ENCODE assay signal across 1 cellular context in genomic region chr13:75478659-75479058, GRCh38.
TF ChIP-seq lines count a peak whose summit lies in the region.

No MANE protein-coding gene starts in this region.

TF ChIP-seq in HepG2, 621 proteins besides CTCF, POLR2A, EP300 and RAD21 (continued from another document and continues in another):
- TF ChIP-seq, protein P1, sequence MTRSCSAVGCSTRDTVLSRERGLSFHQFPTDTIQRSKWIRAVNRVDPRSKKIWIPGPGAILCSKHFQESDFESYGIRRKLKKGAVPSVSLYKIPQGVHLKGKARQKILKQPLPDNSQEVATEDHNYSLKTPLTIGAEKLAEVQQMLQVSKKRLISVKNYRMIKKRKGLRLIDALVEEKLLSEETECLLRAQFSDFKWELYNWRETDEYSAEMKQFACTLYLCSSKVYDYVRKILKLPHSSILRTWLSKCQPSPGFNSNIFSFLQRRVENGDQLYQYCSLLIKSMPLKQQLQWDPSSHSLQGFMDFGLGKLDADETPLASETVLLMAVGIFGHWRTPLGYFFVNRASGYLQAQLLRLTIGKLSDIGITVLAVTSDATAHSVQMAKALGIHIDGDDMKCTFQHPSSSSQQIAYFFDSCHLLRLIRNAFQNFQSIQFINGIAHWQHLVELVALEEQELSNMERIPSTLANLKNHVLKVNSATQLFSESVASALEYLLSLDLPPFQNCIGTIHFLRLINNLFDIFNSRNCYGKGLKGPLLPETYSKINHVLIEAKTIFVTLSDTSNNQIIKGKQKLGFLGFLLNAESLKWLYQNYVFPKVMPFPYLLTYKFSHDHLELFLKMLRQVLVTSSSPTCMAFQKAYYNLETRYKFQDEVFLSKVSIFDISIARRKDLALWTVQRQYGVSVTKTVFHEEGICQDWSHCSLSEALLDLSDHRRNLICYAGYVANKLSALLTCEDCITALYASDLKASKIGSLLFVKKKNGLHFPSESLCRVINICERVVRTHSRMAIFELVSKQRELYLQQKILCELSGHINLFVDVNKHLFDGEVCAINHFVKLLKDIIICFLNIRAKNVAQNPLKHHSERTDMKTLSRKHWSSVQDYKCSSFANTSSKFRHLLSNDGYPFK (CRISPR knock-in tag; IDR thresholded peaks at IDR 0.05; ENCODE audit: borderline replicate concordance), result no peak
- TF ChIP-seq HHEX (CRISPR knock-in tag; IDR thresholded peaks at IDR 0.05), result peak; percentile 86
- TF ChIP-seq ZNF264 (CRISPR knock-in tag; IDR thresholded peaks at IDR 0.05), result no peak
- TF ChIP-seq MZF1 (CRISPR knock-in tag; IDR thresholded peaks at IDR 0.05; ENCODE audit: borderline replicate concordance), result no peak
- 0 out of 2 replicates have a peak, but pooled peaks have one; percentile 25 for TF ChIP-seq MIXL1 (CRISPR knock-in tag; IDR thresholded peaks at IDR 0.05)
- TF ChIP-seq KDM2A (CRISPR knock-in tag; IDR thresholded peaks at IDR 0.05; ENCODE audit: borderline replicate concordance, low read depth), result no peak
- peak; percentile 84 for TF ChIP-seq FOXA3 (CRISPR knock-in tag; IDR thresholded peaks at IDR 0.05)
- peak; percentile 83 for TF ChIP-seq ISL2 (CRISPR knock-in tag; IDR thresholded peaks at IDR 0.05)
- no peak for TF ChIP-seq REPIN1 (CRISPR knock-in tag; IDR thresholded peaks at IDR 0.05; ENCODE audit: borderline replicate concordance, low read depth)
- TF ChIP-seq ETV5 (CRISPR knock-in tag; IDR thresholded peaks at IDR 0.05; ENCODE audit: borderline replicate concordance), result peak; percentile 20; the same call in 1 of the 2 replicates
- TF ChIP-seq ZNF616 (CRISPR knock-in tag; IDR thresholded peaks at IDR 0.05; ENCODE audit: low read depth), result no peak
- TF ChIP-seq TBX2 (CRISPR knock-in tag; IDR thresholded peaks at IDR 0.05; ENCODE audit: borderline replicate concordance), result peak; percentile 78
- no peak; the same call in 1 of the 2 replicates for TF ChIP-seq JDP2 (CRISPR knock-in tag; IDR thresholded peaks at IDR 0.05; ENCODE audit: borderline replicate concordance)
- peak; percentile 76 for TF ChIP-seq RARA (CRISPR knock-in tag; IDR thresholded peaks at IDR 0.05)
- TF ChIP-seq ZNF333 (CRISPR knock-in tag; IDR thresholded peaks at IDR 0.05; ENCODE audit: borderline replicate concordance), result no peak
- TF ChIP-seq MYPOP (CRISPR knock-in tag; IDR thresholded peaks at IDR 0.05), result peak; percentile 55; the same call in 1 of the 2 replicates
- TF ChIP-seq KAT8 (CRISPR knock-in tag; IDR thresholded peaks at IDR 0.05), result 0 out of 2 replicates have a peak, but pooled peaks have one; percentile 28
- TF ChIP-seq NFYC (CRISPR knock-in tag; IDR thresholded peaks at IDR 0.05), result no peak
- TF ChIP-seq, protein P2, sequence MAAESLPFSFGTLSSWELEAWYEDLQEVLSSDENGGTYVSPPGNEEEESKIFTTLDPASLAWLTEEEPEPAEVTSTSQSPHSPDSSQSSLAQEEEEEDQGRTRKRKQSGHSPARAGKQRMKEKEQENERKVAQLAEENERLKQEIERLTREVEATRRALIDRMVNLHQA (CRISPR knock-in tag; IDR thresholded peaks at IDR 0.05), result no peak
- TF ChIP-seq EED (CRISPR knock-in tag; IDR thresholded peaks at IDR 0.05), result no peak
- no peak for TF ChIP-seq ZNF550 (CRISPR knock-in tag; IDR thresholded peaks at IDR 0.05; ENCODE audit: borderline replicate concordance)
- no peak for TF ChIP-seq HMGA1 (CRISPR knock-in tag; conservative IDR thresholded peaks at IDR 0.05)
- no peak for TF ChIP-seq TCF12 (IDR thresholded peaks at IDR 0.05)
- no peak for TF ChIP-seq TCF12 (CRISPR knock-in tag; IDR thresholded peaks at IDR 0.05)
- TF ChIP-seq SMYD3 (CRISPR knock-in tag; IDR thresholded peaks at IDR 0.05), result no peak
- no peak for TF ChIP-seq CHD4 (IDR thresholded peaks at IDR 0.05; ENCODE audit: borderline replicate concordance, low read length)
- no peak for TF ChIP-seq TAF15 (IDR thresholded peaks at IDR 0.05; ENCODE audit: low read depth, low read length, poor library complexity, severe bottlenecking)
- no peak for TF ChIP-seq ZNF713 (CRISPR knock-in tag; IDR thresholded peaks at IDR 0.05)
- TF ChIP-seq SOX13 (IDR thresholded peaks at IDR 0.05), result 0 out of 2 replicates have a peak, but pooled peaks have one; percentile 57
- peak in 1 of 2 experiments; percentile 90; a peak in 2 of 4 replicates for TF ChIP-seq SOX13 (CRISPR knock-in tag; conservative IDR thresholded peaks at IDR 0.05 in 1 of 2, IDR thresholded peaks at IDR 0.05 in 1 of 2)
- 0 out of 2 replicates have a peak, but pooled peaks have one; percentile 28 for TF ChIP-seq RERE (CRISPR knock-in tag; IDR thresholded peaks at IDR 0.05; ENCODE audit: low read depth)
- no peak for TF ChIP-seq GPBP1L1 (CRISPR knock-in tag; IDR thresholded peaks at IDR 0.05)
- TF ChIP-seq SP5 (CRISPR knock-in tag; IDR thresholded peaks at IDR 0.05; ENCODE audit: borderline replicate concordance, low read depth), result peak; percentile 29; the same call in 1 of the 2 replicates
- TF ChIP-seq FOXJ3 (CRISPR knock-in tag; IDR thresholded peaks at IDR 0.05; ENCODE audit: borderline replicate concordance), result peak; percentile 59; the same call in 1 of the 2 replicates
- TF ChIP-seq HES4 (CRISPR knock-in tag; IDR thresholded peaks at IDR 0.05; ENCODE audit: borderline replicate concordance), result no peak
- TF ChIP-seq ZZZ3 (CRISPR knock-in tag; IDR thresholded peaks at IDR 0.05; ENCODE audit: borderline replicate concordance), result no peak
- TF ChIP-seq CCDC6 (CRISPR knock-in tag; IDR thresholded peaks at IDR 0.05), result no peak
- TF ChIP-seq TCF7 (IDR thresholded peaks at IDR 0.05; ENCODE audit: low read depth), result peak; percentile 96
- 0 out of 2 replicates have a peak, but pooled peaks have one; percentile 38 for TF ChIP-seq POGZ (CRISPR knock-in tag; IDR thresholded peaks at IDR 0.05)
- TF ChIP-seq ZNF570 (CRISPR knock-in tag; IDR thresholded peaks at IDR 0.05; ENCODE audit: borderline replicate concordance), result no peak
- no peak for TF ChIP-seq SAFB2 (CRISPR knock-in tag; IDR thresholded peaks at IDR 0.05; ENCODE audit: borderline replicate concordance, low read depth)
- TF ChIP-seq, protein P3, sequence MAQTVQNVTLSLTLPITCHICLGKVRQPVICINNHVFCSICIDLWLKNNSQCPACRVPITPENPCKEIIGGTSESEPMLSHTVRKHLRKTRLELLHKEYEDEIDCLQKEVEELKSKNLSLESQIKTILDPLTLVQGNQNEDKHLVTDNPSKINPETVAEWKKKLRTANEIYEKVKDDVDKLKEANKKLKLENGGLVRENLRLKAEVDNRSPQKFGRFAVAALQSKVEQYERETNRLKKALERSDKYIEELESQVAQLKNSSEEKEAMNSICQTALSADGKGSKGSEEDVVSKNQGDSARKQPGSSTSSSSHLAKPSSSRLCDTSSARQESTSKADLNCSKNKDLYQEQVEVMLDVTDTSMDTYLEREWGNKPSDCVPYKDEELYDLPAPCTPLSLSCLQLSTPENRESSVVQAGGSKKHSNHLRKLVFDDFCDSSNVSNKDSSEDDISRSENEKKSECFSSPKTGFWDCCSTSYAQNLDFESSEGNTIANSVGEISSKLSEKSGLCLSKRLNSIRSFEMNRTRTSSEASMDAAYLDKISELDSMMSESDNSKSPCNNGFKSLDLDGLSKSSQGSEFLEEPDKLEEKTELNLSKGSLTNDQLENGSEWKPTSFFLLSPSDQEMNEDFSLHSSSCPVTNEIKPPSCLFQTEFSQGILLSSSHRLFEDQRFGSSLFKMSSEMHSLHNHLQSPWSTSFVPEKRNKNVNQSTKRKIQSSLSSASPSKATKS (CRISPR knock-in tag; IDR thresholded peaks at IDR 0.05), result no peak
- TF ChIP-seq ARID5B (CRISPR knock-in tag; IDR thresholded peaks at IDR 0.05), result peak; percentile 89
- no peak for TF ChIP-seq MXI1 (IDR thresholded peaks at IDR 0.05; ENCODE audit: borderline replicate concordance, low read depth, low read length)
- no peak for TF ChIP-seq ZSCAN30 (CRISPR knock-in tag; IDR thresholded peaks at IDR 0.05)
